1 cellular context compared by ENCODE assay signal in the genomic region with DNA sequence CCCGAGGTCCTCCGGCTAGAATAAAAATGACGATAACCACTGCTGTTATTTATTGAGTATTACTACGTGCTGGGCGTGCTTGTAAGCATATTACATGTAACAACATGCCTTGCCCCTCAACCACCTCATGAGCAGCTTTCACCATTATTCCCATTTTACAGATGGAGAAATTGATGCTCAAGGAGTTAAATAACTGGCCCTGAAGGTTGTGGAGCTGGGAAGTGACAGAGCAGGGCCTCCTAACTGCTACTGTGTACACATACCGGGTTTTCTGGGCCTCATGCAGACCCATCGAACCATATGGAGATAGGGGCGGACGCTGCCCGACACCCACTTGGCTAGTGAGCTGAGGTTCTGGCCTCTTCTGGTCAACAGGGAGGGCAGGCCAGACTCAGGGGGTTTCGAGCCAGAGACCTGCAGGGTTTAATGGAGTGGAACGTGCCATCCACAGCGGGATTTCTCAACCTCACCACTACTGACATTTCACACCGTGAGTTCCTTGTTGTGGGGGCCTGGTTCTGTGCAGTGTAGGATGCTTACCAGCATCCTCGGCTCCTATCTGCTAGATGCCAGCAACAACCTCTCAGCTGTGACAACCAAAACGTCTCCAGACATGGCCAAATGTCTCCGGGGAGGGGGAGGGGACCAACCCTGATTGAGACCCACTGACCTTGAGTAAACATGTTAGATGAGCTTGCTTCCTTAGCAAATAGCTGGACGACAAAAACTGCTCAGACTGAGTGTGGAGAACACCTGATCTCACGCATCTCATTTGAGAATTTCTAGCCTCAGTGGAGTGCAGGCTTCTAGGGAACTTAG.
TF ChIP-seq lines count a peak whose summit lies in the region.

No MANE protein-coding gene starts in this region.

TF ChIP-seq in HCT116, 20 proteins besides CTCF, POLR2A, EP300 and RAD21 (continued from another document):
- TF ChIP-seq EZH2phosphoT487 (IDR thresholded peaks at IDR 0.05; ENCODE audit: borderline replicate concordance), result no peak
- TF ChIP-seq POLR2AphosphoS5 (IDR thresholded peaks at IDR 0.05; ENCODE audit: low read depth, low read length), result no peak
- no peak for TF ChIP-seq SP1 (IDR thresholded peaks at IDR 0.05; ENCODE audit: low read depth)
- no peak for TF ChIP-seq TCF7L2 (IDR thresholded peaks at IDR 0.05; ENCODE audit: borderline replicate concordance, extremely low read depth, insufficient read depth, insufficient read length)
- TF ChIP-seq, protein P1, sequence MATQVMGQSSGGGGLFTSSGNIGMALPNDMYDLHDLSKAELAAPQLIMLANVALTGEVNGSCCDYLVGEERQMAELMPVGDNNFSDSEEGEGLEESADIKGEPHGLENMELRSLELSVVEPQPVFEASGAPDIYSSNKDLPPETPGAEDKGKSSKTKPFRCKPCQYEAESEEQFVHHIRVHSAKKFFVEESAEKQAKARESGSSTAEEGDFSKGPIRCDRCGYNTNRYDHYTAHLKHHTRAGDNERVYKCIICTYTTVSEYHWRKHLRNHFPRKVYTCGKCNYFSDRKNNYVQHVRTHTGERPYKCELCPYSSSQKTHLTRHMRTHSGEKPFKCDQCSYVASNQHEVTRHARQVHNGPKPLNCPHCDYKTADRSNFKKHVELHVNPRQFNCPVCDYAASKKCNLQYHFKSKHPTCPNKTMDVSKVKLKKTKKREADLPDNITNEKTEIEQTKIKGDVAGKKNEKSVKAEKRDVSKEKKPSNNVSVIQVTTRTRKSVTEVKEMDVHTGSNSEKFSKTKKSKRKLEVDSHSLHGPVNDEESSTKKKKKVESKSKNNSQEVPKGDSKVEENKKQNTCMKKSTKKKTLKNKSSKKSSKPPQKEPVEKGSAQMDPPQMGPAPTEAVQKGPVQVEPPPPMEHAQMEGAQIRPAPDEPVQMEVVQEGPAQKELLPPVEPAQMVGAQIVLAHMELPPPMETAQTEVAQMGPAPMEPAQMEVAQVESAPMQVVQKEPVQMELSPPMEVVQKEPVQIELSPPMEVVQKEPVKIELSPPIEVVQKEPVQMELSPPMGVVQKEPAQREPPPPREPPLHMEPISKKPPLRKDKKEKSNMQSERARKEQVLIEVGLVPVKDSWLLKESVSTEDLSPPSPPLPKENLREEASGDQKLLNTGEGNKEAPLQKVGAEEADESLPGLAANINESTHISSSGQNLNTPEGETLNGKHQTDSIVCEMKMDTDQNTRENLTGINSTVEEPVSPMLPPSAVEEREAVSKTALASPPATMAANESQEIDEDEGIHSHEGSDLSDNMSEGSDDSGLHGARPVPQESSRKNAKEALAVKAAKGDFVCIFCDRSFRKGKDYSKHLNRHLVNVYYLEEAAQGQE (IDR thresholded peaks at IDR 0.05; ENCODE audit: low read depth), result no peak
- no peak for TF ChIP-seq EZH2 (IDR thresholded peaks at IDR 0.05)
- no peak for TF ChIP-seq CBX3 (IDR thresholded peaks at IDR 0.05; ENCODE audit: low read depth)
- TF ChIP-seq JUND (IDR thresholded peaks at IDR 0.05), result no peak
- TF ChIP-seq CEBPB (IDR thresholded peaks at IDR 0.05; ENCODE audit: low read depth), result no peak
- no peak for TF ChIP-seq ZFX (IDR thresholded peaks at IDR 0.05)
- TF ChIP-seq ELF1 (IDR thresholded peaks at IDR 0.05; ENCODE audit: borderline replicate concordance, low read depth), result no peak
- no peak for TF ChIP-seq YY1 (IDR thresholded peaks at IDR 0.05; ENCODE audit: extremely low read depth, insufficient replicate concordance, low read depth, low read length)
- TF ChIP-seq, protein P2, sequence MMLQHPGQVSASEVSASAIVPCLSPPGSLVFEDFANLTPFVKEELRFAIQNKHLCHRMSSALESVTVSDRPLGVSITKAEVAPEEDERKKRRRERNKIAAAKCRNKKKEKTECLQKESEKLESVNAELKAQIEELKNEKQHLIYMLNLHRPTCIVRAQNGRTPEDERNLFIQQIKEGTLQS (IDR thresholded peaks at IDR 0.05), result no peak
- TF ChIP-seq EGR1 (IDR thresholded peaks at IDR 0.05; ENCODE audit: low read depth), result no peak
- TF ChIP-seq, protein P3, sequence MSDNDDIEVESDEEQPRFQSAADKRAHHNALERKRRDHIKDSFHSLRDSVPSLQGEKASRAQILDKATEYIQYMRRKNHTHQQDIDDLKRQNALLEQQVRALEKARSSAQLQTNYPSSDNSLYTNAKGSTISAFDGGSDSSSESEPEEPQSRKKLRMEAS (IDR thresholded peaks at IDR 0.05), result no peak
TF ChIP-seq in HCT116: peak in this region for 0.
